ENCODE assay signal across 7 cellular contexts in genomic region chr17:65556014-65556909, GRCh38. TPM values are rescaled to one million over a fixed set of nuclear protein-coding genes. Genes with fewer than 3 reads are reported as not detected.
DNase-seq lines count a peak whose midpoint lies in the region; ATAC-seq and TF ChIP-seq lines count a peak whose summit lies in the region.

No MANE protein-coding gene starts in this region.

- no peak for TF ChIP-seq POLR2A in sigmoid colon (IDR thresholded peaks at IDR 0.05)

- peak overlapping the region; percentile 15 for H3K4me3 ChIP-seq in Jurkat, Clone E6-1 (ENCODE audit: low read length)
- H3K4me3 ChIP-seq in sigmoid colon = peak overlapping the region in 2 of 4 donors; percentile 11 to 16

- 14 to 40% methylated on average over 17 of the region's 17 CpGs for whole genome bisulfite sequencing in sigmoid colon, 2 donors

- H3K9me3 ChIP-seq in sigmoid colon = no peaks in the 10 kb centered on the region

- peaks cover 0 to 6% (median 3%) of the 10 kb centered on the region in 4 donors for H3K36me3 ChIP-seq in sigmoid colon

- ATAC-seq in GM21786 (IDR thresholded peaks at IDR 0.05; ENCODE audit: unreplicated experiment) = no peak

- no peak overlapping the region for H3K27ac ChIP-seq in sigmoid colon

- H3K4me1 ChIP-seq in sigmoid colon = peaks cover 0 to 43% (median 0%) of the 10 kb centered on the region in 4 donors

- intact Hi-C loops in sigmoid colon (cut with DNase I) = loop anchor here (2.0 to 10.0 kb wide), 4 partner anchors 39 to 611 kb away; no protein-coding TSS in a partner anchor

- DNase-seq in Jurkat, Clone E6-1 (ENCODE audit: low read depth, low spot score) = peak; percentile 87
- DNase-seq in SW480 (ENCODE audit: low spot score) = peak; percentile 84
- DNase-seq in amniotic epithelial cell (ENCODE audit: low read depth) = peak; percentile 68
- DNase-seq in iPS DF 4.7 (ENCODE audit: extremely low read depth, low spot score) = peak; percentile 53
- peak; percentile 89 for DNase-seq in sigmoid colon

- no peaks in the 10 kb centered on the region for H3K27me3 ChIP-seq in sigmoid colon

- no peak for TF ChIP-seq EP300 in sigmoid colon (IDR thresholded peaks at IDR 0.05)

- peak; percentile 86 for TF ChIP-seq CTCF in GM12872 (IDR thresholded peaks at IDR 0.05; ENCODE audit: insufficient read depth, low read depth, low read length)
- peak; percentile 63 to 78 (median 73) for TF ChIP-seq CTCF in sigmoid colon (IDR thresholded peaks at IDR 0.05)

RNA-seq across cellular contexts. Expression of gene AXIN2, which starts 5.2 kb away (rescaled TPM):
- 2.5 TPM for polyA plus RNA-seq in Jurkat, Clone E6-1 (2012; ENCODE audit: insufficient read depth, insufficient read length)
- 10 to 100 TPM in 2 of 4 donors, 1 to 10 TPM in 2; 9.1 to 16.1 (median 12.5) TPM for total RNA-seq in sigmoid colon
- 10 to 100 TPM in 1 of 3 donors, 1 to 10 TPM in 2; 6.0 to 11.8 (median 9.0) TPM for polyA plus RNA-seq in sigmoid colon
